Comparison of ENCODE assay signal across 24 cellular contexts in genomic region chr1:216181590-216181989, GRCh38.
"Had no signal": no experiment of that assay in that cellular context is flagged by ENCODE, and none has a peak within 500 bp of the region (broad histone marks: within the 10 kb centered on the region; RNA-seq: fewer than 3 reads in every experiment).

No MANE protein-coding gene starts in this region.

- H3K4me3 Mint-ChIP-seq: naive thymus-derived CD8-positive, alpha-beta T cell; nephron; neural crest cell; stimulated activated naive B cell treated with anti-CD40 and anti-IgM and Interleukin-4, amounts not matched to agents 10 μg/mL and 1 μg/mL and 100 μg/mL, for 72 hours; stimulated activated naive CD8-positive, alpha-beta T cell treated with anti-CD3 and anti-CD28 coated beads, Interleukin-15, Interleukin-2, amounts not matched to agents 100 ng/mL and 50 ng/mL, for 24 hours had no signal

- H3K36me3 Mint-ChIP-seq: naive thymus-derived CD8-positive, alpha-beta T cell; stimulated activated naive B cell treated with anti-CD40 and anti-IgM and Interleukin-4, amounts not matched to agents 10 μg/mL and 1 μg/mL and 100 μg/mL, for 72 hours had no signal

- H3K27ac Mint-ChIP-seq: naive thymus-derived CD8-positive, alpha-beta T cell; nephron; stimulated activated naive B cell treated with anti-CD40 and anti-IgM and Interleukin-4, amounts not matched to agents 10 μg/mL and 1 μg/mL and 100 μg/mL, for 72 hours; stimulated activated naive CD8-positive, alpha-beta T cell treated with anti-CD3 and anti-CD28 coated beads, Interleukin-15, Interleukin-2, amounts not matched to agents 100 ng/mL and 50 ng/mL, for 24 hours had no signal

- H3K9me3 Mint-ChIP-seq: nephron, neural crest cell had no signal

- H3K27me3 Mint-ChIP-seq: naive thymus-derived CD8-positive, alpha-beta T cell; stimulated activated naive B cell treated with anti-CD40 and anti-IgM and Interleukin-4, amounts not matched to agents 10 μg/mL and 1 μg/mL and 100 μg/mL, for 72 hours; stimulated activated naive CD8-positive, alpha-beta T cell treated with anti-CD3 and anti-CD28 coated beads, Interleukin-15, Interleukin-2, amounts not matched to agents 100 ng/mL and 50 ng/mL, for 24 hours had no signal

- DNase-seq: kidney glomerular epithelial cell; left cardiac atrium; left lung; lower lobe of right lung; mammary epithelial cell; mesenchymal stem cell; naive thymus-derived CD8-positive, alpha-beta T cell; nucleus accumbens; pancreas; posterior cingulate gyrus; retina; right cardiac atrium; stimulated activated CD4-positive, alpha-beta T cell treated with anti-CD3 and anti-CD28 coated beads, Interleukin-12 subunit alpha, Interleukin-12 subunit beta, amount 100 ng/mL, for 4 hours; stimulated activated CD4-positive, alpha-beta T cell treated with anti-CD3 and anti-CD28 coated beads, Interleukin-15, amount 100 ng/mL, for 24 hours; stimulated activated CD4-positive, alpha-beta T cell treated with anti-CD3 and anti-CD28 coated beads, Interleukin-2, amount 100 ng/mL, for 24 hours; stimulated activated CD4-positive, alpha-beta T cell treated with anti-CD3 and anti-CD28 coated beads, Interleukin-4, amount 100 ng/mL, for 1 hour; stimulated activated naive B cell treated with anti-CD40 and anti-IgM and Interleukin-4, amounts not matched to agents 10 μg/mL and 1 μg/mL and 100 μg/mL, for 72 hours; tibial artery; trophoblast cell; upper lobe of right lung had no signal

- ATAC-seq: left cardiac atrium; left lung; lower lobe of right lung; naive thymus-derived CD8-positive, alpha-beta T cell; pancreas; right cardiac atrium; sciatic nerve; stimulated activated naive B cell treated with anti-CD40 and anti-IgM and Interleukin-4, amounts not matched to agents 10 μg/mL and 1 μg/mL and 100 μg/mL, for 72 hours; upper lobe of right lung had no signal

- H3K4me1 Mint-ChIP-seq: naive thymus-derived CD8-positive, alpha-beta T cell; stimulated activated naive B cell treated with anti-CD40 and anti-IgM and Interleukin-4, amounts not matched to agents 10 μg/mL and 1 μg/mL and 100 μg/mL, for 72 hours had no signal
